19 cellular contexts compared by ENCODE assay signal in the genomic region with DNA sequence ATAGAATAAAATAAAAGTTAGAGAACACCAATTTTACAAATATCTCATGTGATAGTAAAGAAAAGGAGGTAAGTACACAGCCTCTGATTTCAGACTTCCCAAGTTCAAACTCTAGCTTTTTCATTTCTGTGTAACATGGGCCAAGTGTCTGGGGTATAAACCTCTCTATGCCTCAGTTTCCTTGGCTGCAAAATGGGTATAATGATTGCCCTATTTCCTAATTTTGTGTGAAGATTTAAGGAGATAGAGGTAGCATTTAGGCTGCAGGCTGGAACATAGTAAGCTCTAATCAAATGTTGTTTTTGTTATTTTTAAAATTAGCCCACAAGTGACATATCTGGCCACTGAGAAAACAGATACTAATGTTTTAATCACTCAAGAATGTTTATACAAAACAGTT.
"Had no signal": no experiment of that assay in that cellular context is flagged by ENCODE, and none has a peak within 500 bp of the region (broad histone marks: within the 10 kb centered on the region; RNA-seq: fewer than 3 reads in every experiment).

No MANE protein-coding gene starts in this region.

- H3K27me3 ChIP-seq: heart left ventricle, pancreas, right atrium auricular region, thyroid gland, upper lobe of right lung had no signal

- H3K4me3 Mint-ChIP-seq: activated CD4-positive, alpha-beta T cell treated with anti-CD3 and anti-CD28 coated beads for 36 hours; endodermal cell; nephron progenitor cell had no signal

- H3K36me3 ChIP-seq: heart left ventricle, pancreas, right atrium auricular region, thyroid gland, upper lobe of right lung had no signal

- ATAC-seq: heart left ventricle, psoas muscle, upper lobe of right lung had no signal

- H3K9me3 ChIP-seq: pancreas, psoas muscle, right atrium auricular region, thyroid gland, upper lobe of right lung had no signal

- H3K27ac Mint-ChIP-seq: activated naive CD4-positive, alpha-beta T cell treated with anti-CD3 and anti-CD28 coated beads, Interleukin-2, amount 50 U/mL, for 72 hours; endodermal cell; nephron progenitor cell had no signal

- H3K4me3 ChIP-seq: coronary artery, heart left ventricle, pancreas, psoas muscle, right atrium auricular region, thyroid gland, upper lobe of right lung had no signal

- DNase-seq: activated CD4-positive, alpha-beta T cell treated with anti-CD3 and anti-CD28 coated beads for 36 hours; activated CD4-positive, alpha-beta T cell treated with anti-CD3 and anti-CD28 coated beads, Interleukin-2, amount 50 U/mL, for 48 hours; cerebellar nuclear complex; endodermal cell; heart left ventricle; nephron progenitor cell; psoas muscle; stimulated activated CD4-positive, alpha-beta T cell treated with anti-CD3 and anti-CD28 coated beads, Interleukin-4, amount 100 ng/mL, for 24 hours; stimulated activated naive CD8-positive, alpha-beta T cell treated with anti-CD3 and anti-CD28 coated beads, Interleukin-15, Interleukin-2, amounts not matched to agents 100 U/mL and 50 U/mL, for 24 hours; substantia nigra; T-helper 1 cell; T-helper 9 cell; thyroid gland; upper lobe of right lung had no signal

- H3K27me3 Mint-ChIP-seq: activated CD4-positive, alpha-beta T cell treated with anti-CD3 and anti-CD28 coated beads for 36 hours had no signal

- H3K27ac ChIP-seq: epithelial cell of prostate, thyroid gland, upper lobe of right lung had no signal

- H3K9me3 Mint-ChIP-seq: activated naive CD4-positive, alpha-beta T cell treated with anti-CD3 and anti-CD28 coated beads, Interleukin-2, amount 50 U/mL, for 72 hours; endodermal cell had no signal
